ENCODE assay signal across 12 cellular contexts in the genomic region with DNA sequence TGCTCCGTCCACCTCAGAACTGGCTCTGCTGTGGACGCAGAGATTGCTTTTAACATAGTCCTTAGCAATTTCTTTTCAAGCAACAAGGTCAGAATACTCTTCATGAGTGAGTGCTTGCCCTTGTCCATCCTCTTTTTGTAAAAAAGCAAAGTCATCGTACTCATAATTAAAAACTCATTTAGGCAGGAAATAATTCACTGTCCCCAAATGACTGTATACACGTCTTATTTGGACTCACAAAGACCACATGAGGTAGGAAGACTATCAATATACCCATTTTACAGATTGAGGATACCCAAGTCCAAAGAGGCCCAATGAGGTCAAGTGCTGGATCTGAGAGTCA. TPM values are rescaled to one million over a fixed set of nuclear protein-coding genes. Genes with fewer than 3 reads are reported as not detected.
DNase-seq lines count a peak whose midpoint lies in the region; ATAC-seq and TF ChIP-seq lines count a peak whose summit lies in the region.
"Had no signal": no experiment of that assay in that cellular context is flagged by ENCODE, and none has a peak within 500 bp of the region (broad histone marks: within the 10 kb centered on the region; RNA-seq: fewer than 3 reads in every experiment).

No MANE protein-coding gene starts in this region.

- H3K4me3 Mint-ChIP-seq in activated naive CD4-positive, alpha-beta T cell treated with anti-CD3 and anti-CD28 coated beads for 36 hours, result peak overlapping the region; percentile 86
- peak overlapping the region; percentile 57 for H3K4me3 Mint-ChIP-seq in activated CD8-positive, alpha-beta T cell treated with anti-CD3 and anti-CD28 coated beads, Interleukin-2, amount 10 ng/mL, durations not matched to agents 7 days and 5 days

- ATAC-seq in activated CD8-positive, alpha-beta T cell treated with anti-CD3 and anti-CD28 coated beads, Interleukin-2, amount 10 ng/mL, durations not matched to agents 7 days and 5 days, result no peak
- no peak for ATAC-seq in HG03039 (IDR thresholded peaks at IDR 0.05; ENCODE audit: unreplicated experiment)
- ATAC-seq in HG02763 (IDR thresholded peaks at IDR 0.05; ENCODE audit: unreplicated experiment), result no peak

- H3K36me3 Mint-ChIP-seq in activated naive CD4-positive, alpha-beta T cell treated with anti-CD3 and anti-CD28 coated beads for 36 hours (ENCODE audit: low read depth), result peaks cover 49% of the 10 kb centered on the region
- H3K36me3 Mint-ChIP-seq in activated CD8-positive, alpha-beta T cell treated with anti-CD3 and anti-CD28 coated beads, Interleukin-2, amount 10 ng/mL, durations not matched to agents 7 days and 5 days (ENCODE audit: low read depth), result peaks cover 80% of the 10 kb centered on the region

- TF ChIP-seq CTCF in esophagus muscularis mucosa (IDR thresholded peaks at IDR 0.05), result no peak

- no peaks in the 10 kb centered on the region for H3K9me3 Mint-ChIP-seq in activated naive CD4-positive, alpha-beta T cell treated with anti-CD3 and anti-CD28 coated beads for 36 hours
- no peaks in the 10 kb centered on the region for H3K9me3 Mint-ChIP-seq in activated CD8-positive, alpha-beta T cell treated with anti-CD3 and anti-CD28 coated beads, Interleukin-2, amount 10 ng/mL, durations not matched to agents 7 days and 5 days (ENCODE audit: insufficient read depth)

- H3K36me3 ChIP-seq in esophagus muscularis mucosa, result peaks cover 0 to 12% (median 4%) of the 10 kb centered on the region in 4 donors
- H3K36me3 ChIP-seq in stomach smooth muscle (ENCODE audit: control insufficient read depth in 2 of 2, insufficient read depth in 2 of 2, low read length in 2 of 2), result peaks cover 6 to 10% of the 10 kb centered on the region in 2 donors

- peak overlapping the region; percentile 98 for H3K27ac Mint-ChIP-seq in activated naive CD4-positive, alpha-beta T cell treated with anti-CD3 and anti-CD28 coated beads for 36 hours
- H3K27ac Mint-ChIP-seq in activated CD8-positive, alpha-beta T cell treated with anti-CD3 and anti-CD28 coated beads, Interleukin-2, amount 10 ng/mL, durations not matched to agents 7 days and 5 days, result peak overlapping the region; percentile 83

- H3K4me1 Mint-ChIP-seq in activated naive CD4-positive, alpha-beta T cell treated with anti-CD3 and anti-CD28 coated beads for 36 hours (ENCODE audit: low read depth), result peaks cover 90% of the 10 kb centered on the region
- H3K4me1 Mint-ChIP-seq in activated CD8-positive, alpha-beta T cell treated with anti-CD3 and anti-CD28 coated beads, Interleukin-2, amount 10 ng/mL, durations not matched to agents 7 days and 5 days (ENCODE audit: low read depth), result peaks cover 92% of the 10 kb centered on the region

- CTCF ChIA-PET in activated naive CD4-positive, alpha-beta T cell treated with anti-CD3 and anti-CD28 coated beads for 36 hours (lab: Charles Lee), result interaction anchor here (0.6 to 1.0 kb wide), 5 partner anchors 12 to 368 kb away, joined by 3 to 5 read pairs (median 3); no protein-coding TSS in a partner anchor
- CTCF ChIA-PET in activated CD8-positive, alpha-beta T cell treated with anti-CD3 and anti-CD28 coated beads, Interleukin-2, amount 10 ng/mL, durations not matched to agents 7 days and 5 days (lab: Charles Lee), result no interaction called here

- H3K27me3 ChIP-seq in esophagus muscularis mucosa, result no peaks in the 10 kb centered on the region
- no peaks in the 10 kb centered on the region for H3K27me3 ChIP-seq in stomach smooth muscle (ENCODE audit: control insufficient read depth in 1 of 2, insufficient read depth in 2 of 2, low read length in 2 of 2)

- H3K27me3 Mint-ChIP-seq in activated naive CD4-positive, alpha-beta T cell treated with anti-CD3 and anti-CD28 coated beads for 36 hours (ENCODE audit: low read depth), result no peaks in the 10 kb centered on the region
- no peaks in the 10 kb centered on the region for H3K27me3 Mint-ChIP-seq in activated CD8-positive, alpha-beta T cell treated with anti-CD3 and anti-CD28 coated beads, Interleukin-2, amount 10 ng/mL, durations not matched to agents 7 days and 5 days (ENCODE audit: low read depth)

- POLR2A ChIA-PET in activated CD8-positive, alpha-beta T cell treated with anti-CD3 and anti-CD28 coated beads, Interleukin-2, amount 10 ng/mL, durations not matched to agents 7 days and 5 days (lab: Charles Lee), result no interaction called here

- no peak for TF ChIP-seq POLR2A in esophagus muscularis mucosa (IDR thresholded peaks at IDR 0.05; ENCODE audit: low read depth)

- H3K4me1 ChIP-seq in esophagus muscularis mucosa (peaks cover 57 to 99% (median 93%) of the 10 kb centered on the region in 4 donors), stomach smooth muscle (ENCODE audit: control insufficient read depth, insufficient read depth, low read length) (peaks cover 63% of the 10 kb centered on the region)

- peak overlapping the region in 3 of 4 donors; percentile 97 to 98 (median 98) for H3K27ac ChIP-seq in esophagus muscularis mucosa (replicated peaks in 1 of 4)
- peak overlapping the region; percentile 79 for H3K27ac ChIP-seq in stomach smooth muscle (ENCODE audit: low read length)

- H3K4me3 ChIP-seq in esophagus muscularis mucosa (peak overlapping the region in 1 of 4 donors; percentile 2), stomach smooth muscle (ENCODE audit: low read length in 2 of 2) (peak overlapping the region in 1 of 2 donors; percentile 26)

- 70% methylated on average over 4 of the region's 4 CpGs for WGBS in esophagus muscularis mucosa

- H3K9me3 ChIP-seq in esophagus muscularis mucosa (no peaks in the 10 kb centered on the region), stomach smooth muscle (ENCODE audit: control insufficient read depth in 2 of 2, low read length in 2 of 2) (no peaks in the 10 kb centered on the region)

- intact Hi-C loops in activated naive CD4-positive, alpha-beta T cell treated with anti-CD3 and anti-CD28 coated beads for 36 hours (cut with micrococcal nuclease), result no loop called here
- intact Hi-C loops in esophagus muscularis mucosa (cut with DNase I), result no loop called here

- TF ChIP-seq EP300 in esophagus muscularis mucosa (IDR thresholded peaks at IDR 0.05), result no peak

- no peak for DNase-seq in activated naive CD4-positive, alpha-beta T cell treated with anti-CD3 and anti-CD28 coated beads for 36 hours
- DNase-seq in activated naive CD4-positive, alpha-beta T cell treated with Interleukin-2 at 50 U/mL for 16 hours, result no peak
- DNase-seq in activated CD8-positive, alpha-beta T cell treated with anti-CD3 and anti-CD28 coated beads, Interleukin-2, amount 10 ng/mL, durations not matched to agents 7 days and 5 days, result no peak
- DNase-seq in esophagus muscularis mucosa (ENCODE audit: extremely low spot score), result no peak
- DNase-seq in stimulated activated CD4-positive, alpha-beta T cell treated with anti-CD3 and anti-CD28 coated beads, Interleukin-1b, Interleukin-23, amount 100 ng/mL, for 48 hours, result no peak
- DNase-seq: IMR-90; NCI-H1105 treated with DMSO at 0.1 percent for 48 hours; Right ventricle myocardium superior; stimulated activated naive CD4-positive, alpha-beta T cell treated with Interleukin-2 at 50 U/mL for 16 hours had no signal

- no peak overlapping the region for H3K9ac ChIP-seq in stomach smooth muscle (ENCODE audit: low read length in 2 of 2)

RNA-seq across cellular contexts. Expression of gene ITPKB, which starts 13.2 kb away (rescaled TPM):
- total RNA-seq in activated naive CD4-positive, alpha-beta T cell treated with anti-CD3 and anti-CD28 coated beads for 36 hours, result 10 to 100 TPM; 40.3 to 40.9 TPM
- 10 to 100 TPM; 47.0 to 47.4 TPM for total RNA-seq in activated CD8-positive, alpha-beta T cell treated with anti-CD3 and anti-CD28 coated beads, Interleukin-2, amount 10 ng/mL, durations not matched to agents 7 days and 5 days
- total RNA-seq in esophagus muscularis mucosa, result 100 to 1,000 TPM in 2 of 4 donors, 10 to 100 TPM in 2; 71.1 to 156 (median 116) TPM
